ENCODE assay signal across 1 cellular context in the genomic region with DNA sequence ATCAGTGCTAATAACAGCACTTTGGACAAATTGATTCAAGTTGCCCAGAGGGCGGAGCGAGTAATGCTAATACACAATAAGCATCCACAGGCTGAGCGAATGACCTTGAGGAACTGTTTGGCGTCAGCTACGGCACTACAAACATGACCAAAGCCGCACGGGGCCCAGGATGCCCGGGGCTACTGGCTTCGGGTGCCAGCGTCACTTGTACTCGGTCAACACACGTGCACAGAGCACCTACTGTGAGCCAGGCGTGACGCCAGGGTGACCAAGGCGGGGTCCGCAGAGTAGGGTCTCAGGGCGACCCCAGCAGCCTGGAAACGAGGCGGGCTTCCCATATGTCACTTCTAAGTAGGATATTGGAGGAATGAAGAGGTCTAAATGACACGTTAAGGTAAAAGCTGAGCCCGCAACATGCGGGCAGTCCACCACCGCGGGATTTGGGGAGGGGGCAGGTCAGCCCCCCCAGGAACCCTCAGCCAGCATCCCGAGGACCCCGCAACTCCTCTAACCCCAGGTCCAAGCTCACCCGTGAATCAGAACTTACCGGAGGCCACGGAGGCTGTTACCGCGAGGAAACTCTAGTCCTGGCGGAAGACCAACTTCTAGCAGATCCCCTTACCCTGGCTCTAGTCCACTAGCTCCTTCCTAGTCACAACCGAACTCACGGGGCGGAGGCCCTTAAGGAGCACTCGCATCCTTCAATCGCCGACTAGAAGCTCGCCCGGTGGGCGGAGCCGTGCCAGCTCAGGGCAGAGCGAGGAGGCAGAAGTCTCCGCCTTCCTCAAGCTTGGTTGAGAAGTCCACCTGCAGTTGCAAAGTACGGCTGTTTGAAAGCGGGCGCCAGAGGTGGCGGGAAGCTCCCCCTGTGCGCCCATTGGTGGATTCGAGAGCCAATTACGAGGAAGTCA.
TF ChIP-seq lines count a peak whose summit lies in the region.

A gene with protein sequence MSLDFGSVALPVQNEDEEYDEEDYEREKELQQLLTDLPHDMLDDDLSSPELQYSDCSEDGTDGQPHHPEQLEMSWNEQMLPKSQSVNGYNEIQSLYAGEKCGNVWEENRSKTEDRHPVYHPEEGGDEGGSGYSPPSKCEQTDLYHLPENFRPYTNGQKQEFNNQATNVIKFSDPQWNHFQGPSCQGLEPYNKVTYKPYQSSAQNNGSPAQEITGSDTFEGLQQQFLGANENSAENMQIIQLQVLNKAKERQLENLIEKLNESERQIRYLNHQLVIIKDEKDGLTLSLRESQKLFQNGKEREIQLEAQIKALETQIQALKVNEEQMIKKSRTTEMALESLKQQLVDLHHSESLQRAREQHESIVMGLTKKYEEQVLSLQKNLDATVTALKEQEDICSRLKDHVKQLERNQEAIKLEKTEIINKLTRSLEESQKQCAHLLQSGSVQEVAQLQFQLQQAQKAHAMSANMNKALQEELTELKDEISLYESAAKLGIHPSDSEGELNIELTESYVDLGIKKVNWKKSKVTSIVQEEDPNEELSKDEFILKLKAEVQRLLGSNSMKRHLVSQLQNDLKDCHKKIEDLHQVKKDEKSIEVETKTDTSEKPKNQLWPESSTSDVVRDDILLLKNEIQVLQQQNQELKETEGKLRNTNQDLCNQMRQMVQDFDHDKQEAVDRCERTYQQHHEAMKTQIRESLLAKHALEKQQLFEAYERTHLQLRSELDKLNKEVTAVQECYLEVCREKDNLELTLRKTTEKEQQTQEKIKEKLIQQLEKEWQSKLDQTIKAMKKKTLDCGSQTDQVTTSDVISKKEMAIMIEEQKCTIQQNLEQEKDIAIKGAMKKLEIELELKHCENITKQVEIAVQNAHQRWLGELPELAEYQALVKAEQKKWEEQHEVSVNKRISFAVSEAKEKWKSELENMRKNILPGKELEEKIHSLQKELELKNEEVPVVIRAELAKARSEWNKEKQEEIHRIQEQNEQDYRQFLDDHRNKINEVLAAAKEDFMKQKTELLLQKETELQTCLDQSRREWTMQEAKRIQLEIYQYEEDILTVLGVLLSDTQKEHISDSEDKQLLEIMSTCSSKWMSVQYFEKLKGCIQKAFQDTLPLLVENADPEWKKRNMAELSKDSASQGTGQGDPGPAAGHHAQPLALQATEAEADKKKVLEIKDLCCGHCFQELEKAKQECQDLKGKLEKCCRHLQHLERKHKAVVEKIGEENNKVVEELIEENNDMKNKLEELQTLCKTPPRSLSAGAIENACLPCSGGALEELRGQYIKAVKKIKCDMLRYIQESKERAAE (N-terminal part only) (minus strand): TSS at position 656 of the 911 bp plus-strand sequence. CDS start 5,420 bp downstream, outside the sequence.

TF ChIP-seq in HepG2, 621 proteins besides CTCF, POLR2A, EP300 and RAD21 (continued from another document and continues in another):
- no peak for TF ChIP-seq ZNF224 (CRISPR knock-in tag; IDR thresholded peaks at IDR 0.05)
- no peak for TF ChIP-seq ZBTB1 (CRISPR knock-in tag; IDR thresholded peaks at IDR 0.05; ENCODE audit: borderline replicate concordance)
- peak; percentile 96 for TF ChIP-seq NFYC (CRISPR knock-in tag; IDR thresholded peaks at IDR 0.05)
- 0 out of 2 replicates have a peak, but pooled peaks have one; percentile 9 for TF ChIP-seq ZNF235 (CRISPR knock-in tag; IDR thresholded peaks at IDR 0.05; ENCODE audit: borderline replicate concordance)
- TF ChIP-seq PHB2 (IDR thresholded peaks at IDR 0.05; ENCODE audit: partially characterized antibody): no peak
- TF ChIP-seq MED1 (CRISPR knock-in tag; IDR thresholded peaks at IDR 0.05): peak; percentile 46; the same call in 1 of the 2 replicates
- no peak; the same call in 1 of the 2 replicates for TF ChIP-seq FOSL2 (CRISPR knock-in tag; IDR thresholded peaks at IDR 0.05)
- TF ChIP-seq, protein P1, sequence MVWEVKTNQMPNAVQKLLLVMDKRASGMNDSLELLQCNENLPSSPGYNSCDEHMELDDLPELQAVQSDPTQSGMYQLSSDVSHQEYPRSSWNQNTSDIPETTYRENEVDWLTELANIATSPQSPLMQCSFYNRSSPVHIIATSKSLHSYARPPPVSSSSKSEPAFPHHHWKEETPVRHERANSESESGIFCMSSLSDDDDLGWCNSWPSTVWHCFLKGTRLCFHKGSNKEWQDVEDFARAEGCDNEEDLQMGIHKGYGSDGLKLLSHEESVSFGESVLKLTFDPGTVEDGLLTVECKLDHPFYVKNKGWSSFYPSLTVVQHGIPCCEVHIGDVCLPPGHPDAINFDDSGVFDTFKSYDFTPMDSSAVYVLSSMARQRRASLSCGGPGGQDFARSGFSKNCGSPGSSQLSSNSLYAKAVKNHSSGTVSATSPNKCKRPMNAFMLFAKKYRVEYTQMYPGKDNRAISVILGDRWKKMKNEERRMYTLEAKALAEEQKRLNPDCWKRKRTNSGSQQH (CRISPR knock-in tag; IDR thresholded peaks at IDR 0.05; ENCODE audit: low read depth): peak; percentile 95; the same call in 1 of the 2 replicates
- TF ChIP-seq TCF12 (IDR thresholded peaks at IDR 0.05): no peak
- no peak for TF ChIP-seq TCF12 (CRISPR knock-in tag; IDR thresholded peaks at IDR 0.05)
- TF ChIP-seq SMARCE1 (IDR thresholded peaks at IDR 0.05; ENCODE audit: borderline replicate concordance): no peak
- no peak for TF ChIP-seq NR2F2 (IDR thresholded peaks at IDR 0.05; ENCODE audit: borderline replicate concordance, low read depth)
- TF ChIP-seq ZNF616 (CRISPR knock-in tag; IDR thresholded peaks at IDR 0.05; ENCODE audit: low read depth): no peak
- TF ChIP-seq MBNL3 (CRISPR knock-in tag; conservative IDR thresholded peaks at IDR 0.05): no peak
- no peak for TF ChIP-seq ZFP41 (CRISPR knock-in tag; IDR thresholded peaks at IDR 0.05; ENCODE audit: borderline replicate concordance)
- TF ChIP-seq ZNF781 (CRISPR knock-in tag; IDR thresholded peaks at IDR 0.05; ENCODE audit: borderline replicate concordance, not compliant biosample characterization): no peak
- TF ChIP-seq, protein P2, sequence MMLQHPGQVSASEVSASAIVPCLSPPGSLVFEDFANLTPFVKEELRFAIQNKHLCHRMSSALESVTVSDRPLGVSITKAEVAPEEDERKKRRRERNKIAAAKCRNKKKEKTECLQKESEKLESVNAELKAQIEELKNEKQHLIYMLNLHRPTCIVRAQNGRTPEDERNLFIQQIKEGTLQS (CRISPR knock-in tag; IDR thresholded peaks at IDR 0.05): no peak
- TF ChIP-seq, protein P3, sequence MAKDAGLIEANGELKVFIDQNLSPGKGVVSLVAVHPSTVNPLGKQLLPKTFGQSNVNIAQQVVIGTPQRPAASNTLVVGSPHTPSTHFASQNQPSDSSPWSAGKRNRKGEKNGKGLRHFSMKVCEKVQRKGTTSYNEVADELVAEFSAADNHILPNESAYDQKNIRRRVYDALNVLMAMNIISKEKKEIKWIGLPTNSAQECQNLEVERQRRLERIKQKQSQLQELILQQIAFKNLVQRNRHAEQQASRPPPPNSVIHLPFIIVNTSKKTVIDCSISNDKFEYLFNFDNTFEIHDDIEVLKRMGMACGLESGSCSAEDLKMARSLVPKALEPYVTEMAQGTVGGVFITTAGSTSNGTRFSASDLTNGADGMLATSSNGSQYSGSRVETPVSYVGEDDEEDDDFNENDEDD (CRISPR knock-in tag; IDR thresholded peaks at IDR 0.05; ENCODE audit: borderline replicate concordance): peak; percentile 100
- TF ChIP-seq ZNF484 (CRISPR knock-in tag; IDR thresholded peaks at IDR 0.05; ENCODE audit: borderline replicate concordance, low read depth): no peak
- no peak for TF ChIP-seq FOXA3 (CRISPR knock-in tag; IDR thresholded peaks at IDR 0.05)
- TF ChIP-seq KDM3A (CRISPR knock-in tag; IDR thresholded peaks at IDR 0.05; ENCODE audit: low read depth): no peak
- TF ChIP-seq ZMYM3 (CRISPR knock-in tag; IDR thresholded peaks at IDR 0.05): no peak
- TF ChIP-seq, protein P4, sequence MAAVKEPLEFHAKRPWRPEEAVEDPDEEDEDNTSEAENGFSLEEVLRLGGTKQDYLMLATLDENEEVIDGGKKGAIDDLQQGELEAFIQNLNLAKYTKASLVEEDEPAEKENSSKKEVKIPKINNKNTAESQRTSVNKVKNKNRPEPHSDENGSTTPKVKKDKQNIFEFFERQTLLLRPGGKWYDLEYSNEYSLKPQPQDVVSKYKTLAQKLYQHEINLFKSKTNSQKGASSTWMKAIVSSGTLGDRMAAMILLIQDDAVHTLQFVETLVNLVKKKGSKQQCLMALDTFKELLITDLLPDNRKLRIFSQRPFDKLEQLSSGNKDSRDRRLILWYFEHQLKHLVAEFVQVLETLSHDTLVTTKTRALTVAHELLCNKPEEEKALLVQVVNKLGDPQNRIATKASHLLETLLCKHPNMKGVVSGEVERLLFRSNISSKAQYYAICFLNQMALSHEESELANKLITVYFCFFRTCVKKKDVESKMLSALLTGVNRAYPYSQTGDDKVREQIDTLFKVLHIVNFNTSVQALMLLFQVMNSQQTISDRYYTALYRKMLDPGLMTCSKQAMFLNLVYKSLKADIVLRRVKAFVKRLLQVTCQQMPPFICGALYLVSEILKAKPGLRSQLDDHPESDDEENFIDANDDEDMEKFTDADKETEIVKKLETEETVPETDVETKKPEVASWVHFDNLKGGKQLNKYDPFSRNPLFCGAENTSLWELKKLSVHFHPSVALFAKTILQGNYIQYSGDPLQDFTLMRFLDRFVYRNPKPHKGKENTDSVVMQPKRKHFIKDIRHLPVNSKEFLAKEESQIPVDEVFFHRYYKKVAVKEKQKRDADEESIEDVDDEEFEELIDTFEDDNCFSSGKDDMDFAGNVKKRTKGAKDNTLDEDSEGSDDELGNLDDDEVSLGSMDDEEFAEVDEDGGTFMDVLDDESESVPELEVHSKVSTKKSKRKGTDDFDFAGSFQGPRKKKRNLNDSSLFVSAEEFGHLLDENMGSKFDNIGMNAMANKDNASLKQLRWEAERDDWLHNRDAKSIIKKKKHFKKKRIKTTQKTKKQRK (IDR thresholded peaks at IDR 0.05; ENCODE audit: low read length): no peak
- TF ChIP-seq, protein P5, sequence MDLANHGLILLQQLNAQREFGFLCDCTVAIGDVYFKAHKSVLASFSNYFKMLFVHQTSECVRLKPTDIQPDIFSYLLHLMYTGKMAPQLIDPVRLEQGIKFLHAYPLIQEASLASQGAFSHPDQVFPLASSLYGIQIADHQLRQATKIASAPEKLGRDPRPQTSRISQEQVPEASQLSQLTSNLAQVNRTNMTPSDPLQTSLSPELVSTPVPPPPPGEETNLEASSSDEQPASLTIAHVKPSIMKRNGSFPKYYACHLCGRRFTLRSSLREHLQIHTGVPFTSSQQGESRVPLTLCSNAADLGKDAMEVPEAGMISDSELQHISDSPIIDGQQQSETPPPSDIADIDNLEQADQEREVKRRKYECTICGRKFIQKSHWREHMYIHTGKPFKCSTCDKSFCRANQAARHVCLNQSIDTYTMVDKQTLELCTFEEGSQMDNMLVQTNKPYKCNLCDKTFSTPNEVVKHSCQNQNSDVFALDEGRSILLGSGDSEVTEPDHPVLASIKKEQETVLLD (CRISPR knock-in tag; IDR thresholded peaks at IDR 0.05; ENCODE audit: low read depth): no peak
- no peak for TF ChIP-seq ZNF460 (CRISPR knock-in tag; IDR thresholded peaks at IDR 0.05; ENCODE audit: borderline replicate concordance)
- TF ChIP-seq ZNF747 (CRISPR knock-in tag; IDR thresholded peaks at IDR 0.05; ENCODE audit: borderline replicate concordance): no peak
- TF ChIP-seq NFKB2 (CRISPR knock-in tag; IDR thresholded peaks at IDR 0.05; ENCODE audit: borderline replicate concordance): peak; percentile 62; the same call in 1 of the 2 replicates
- TF ChIP-seq, protein P6, sequence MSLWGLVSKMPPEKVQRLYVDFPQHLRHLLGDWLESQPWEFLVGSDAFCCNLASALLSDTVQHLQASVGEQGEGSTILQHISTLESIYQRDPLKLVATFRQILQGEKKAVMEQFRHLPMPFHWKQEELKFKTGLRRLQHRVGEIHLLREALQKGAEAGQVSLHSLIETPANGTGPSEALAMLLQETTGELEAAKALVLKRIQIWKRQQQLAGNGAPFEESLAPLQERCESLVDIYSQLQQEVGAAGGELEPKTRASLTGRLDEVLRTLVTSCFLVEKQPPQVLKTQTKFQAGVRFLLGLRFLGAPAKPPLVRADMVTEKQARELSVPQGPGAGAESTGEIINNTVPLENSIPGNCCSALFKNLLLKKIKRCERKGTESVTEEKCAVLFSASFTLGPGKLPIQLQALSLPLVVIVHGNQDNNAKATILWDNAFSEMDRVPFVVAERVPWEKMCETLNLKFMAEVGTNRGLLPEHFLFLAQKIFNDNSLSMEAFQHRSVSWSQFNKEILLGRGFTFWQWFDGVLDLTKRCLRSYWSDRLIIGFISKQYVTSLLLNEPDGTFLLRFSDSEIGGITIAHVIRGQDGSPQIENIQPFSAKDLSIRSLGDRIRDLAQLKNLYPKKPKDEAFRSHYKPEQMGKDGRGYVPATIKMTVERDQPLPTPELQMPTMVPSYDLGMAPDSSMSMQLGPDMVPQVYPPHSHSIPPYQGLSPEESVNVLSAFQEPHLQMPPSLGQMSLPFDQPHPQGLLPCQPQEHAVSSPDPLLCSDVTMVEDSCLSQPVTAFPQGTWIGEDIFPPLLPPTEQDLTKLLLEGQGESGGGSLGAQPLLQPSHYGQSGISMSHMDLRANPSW (CRISPR knock-in tag; IDR thresholded peaks at IDR 0.05; ENCODE audit: borderline replicate concordance): no peak
- no peak for TF ChIP-seq CENPX (CRISPR knock-in tag; IDR thresholded peaks at IDR 0.05)
- TF ChIP-seq BRCA1 (CRISPR knock-in tag; IDR thresholded peaks at IDR 0.05): no peak; the same call in 1 of the 2 replicates
- TF ChIP-seq SRY (CRISPR knock-in tag; IDR thresholded peaks at IDR 0.05): no peak
- no peak for TF ChIP-seq SCMH1 (CRISPR knock-in tag; IDR thresholded peaks at IDR 0.05; ENCODE audit: borderline replicate concordance)
- peak; percentile 52; the same call in 1 of the 2 replicates for TF ChIP-seq ZFP36L1 (CRISPR knock-in tag; IDR thresholded peaks at IDR 0.05)
- TF ChIP-seq POLR2AphosphoS2 (IDR thresholded peaks at IDR 0.05; ENCODE audit: low read depth, low read length): no peak
- TF ChIP-seq, protein P7, sequence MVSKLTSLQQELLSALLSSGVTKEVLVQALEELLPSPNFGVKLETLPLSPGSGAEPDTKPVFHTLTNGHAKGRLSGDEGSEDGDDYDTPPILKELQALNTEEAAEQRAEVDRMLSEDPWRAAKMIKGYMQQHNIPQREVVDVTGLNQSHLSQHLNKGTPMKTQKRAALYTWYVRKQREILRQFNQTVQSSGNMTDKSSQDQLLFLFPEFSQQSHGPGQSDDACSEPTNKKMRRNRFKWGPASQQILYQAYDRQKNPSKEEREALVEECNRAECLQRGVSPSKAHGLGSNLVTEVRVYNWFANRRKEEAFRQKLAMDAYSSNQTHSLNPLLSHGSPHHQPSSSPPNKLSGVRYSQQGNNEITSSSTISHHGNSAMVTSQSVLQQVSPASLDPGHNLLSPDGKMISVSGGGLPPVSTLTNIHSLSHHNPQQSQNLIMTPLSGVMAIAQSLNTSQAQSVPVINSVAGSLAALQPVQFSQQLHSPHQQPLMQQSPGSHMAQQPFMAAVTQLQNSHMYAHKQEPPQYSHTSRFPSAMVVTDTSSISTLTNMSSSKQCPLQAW (CRISPR knock-in tag; IDR thresholded peaks at IDR 0.05): peak; percentile 66; the same call in 1 of the 2 replicates
- no peak for TF ChIP-seq JUN (CRISPR knock-in tag; IDR thresholded peaks at IDR 0.05)
- TF ChIP-seq HNF4A (CRISPR knock-in tag; IDR thresholded peaks at IDR 0.05): peak; percentile 65
- no peak for TF ChIP-seq CHCHD3 (CRISPR knock-in tag; IDR thresholded peaks at IDR 0.05)
- TF ChIP-seq MAF1 (CRISPR knock-in tag; IDR thresholded peaks at IDR 0.05; ENCODE audit: borderline replicate concordance): no peak
- no peak for TF ChIP-seq ZFP37 (CRISPR knock-in tag; IDR thresholded peaks at IDR 0.05; ENCODE audit: borderline replicate concordance)
- peak; percentile 69 for TF ChIP-seq THAP11 (CRISPR knock-in tag; IDR thresholded peaks at IDR 0.05)
